Comparison of ENCODE assay signal across 8 cellular contexts in genomic region chr16:4351880-4352279, GRCh38. TPM values are rescaled to one million over a fixed set of nuclear protein-coding genes. Genes with fewer than 3 reads are reported as not detected.
DNase-seq lines count a peak whose midpoint lies in the region; ATAC-seq and TF ChIP-seq lines count a peak whose summit lies in the region.
"Had no signal": no experiment of that assay in that cellular context is flagged by ENCODE, and none has a peak within 500 bp of the region (broad histone marks: within the 10 kb centered on the region; RNA-seq: fewer than 3 reads in every experiment).

No MANE protein-coding gene starts in this region.

- no peak for ATAC-seq in HG02759 (IDR thresholded peaks at IDR 0.05; ENCODE audit: unreplicated experiment)

- no peak overlapping the region for H3K9ac ChIP-seq in Loucy (ENCODE audit: low read depth, low read length, poor library complexity, severe bottlenecking)

- H3K4me3 Mint-ChIP-seq in Caco-2 (ENCODE audit: unreplicated experiment) (peak overlapping the region; percentile 83), neural crest cell (peak overlapping the region; percentile 92)

- intact Hi-C loops in Caco-2 (cut with micrococcal nuclease; ENCODE audit: unreplicated experiment) (no loop called here), adrenal gland (cut with DNase I) (no loop called here)

- no peak for TF ChIP-seq CTCF in Caco-2 (IDR thresholded peaks at IDR 0.05; ENCODE audit: insufficient read depth in 1 of 2, low read depth in 1 of 2, low read length in 1 of 2, severe bottlenecking in 1 of 2, unreplicated experiment in 1 of 2)
- TF ChIP-seq CTCF in Loucy (conservative IDR thresholded peaks at IDR 0.05; ENCODE audit: low read length): no peak
- TF ChIP-seq CTCF in adrenal gland (IDR thresholded peaks at IDR 0.05): no peak
- TF ChIP-seq CTCF in neural crest cell (conservative IDR thresholded peaks at IDR 0.05): no peak

- peak overlapping the region; percentile 54 for H3K4me2 ChIP-seq in Loucy (ENCODE audit: low read depth, low read length, poor library complexity, severe bottlenecking)

- peak overlapping the region; percentile 24 to 93 (median 81) for H3K27ac ChIP-seq in adrenal gland

- H3K4me3 ChIP-seq in Caco-2 (ENCODE audit: low read depth, low read length) (no peak overlapping the region), Loucy (ENCODE audit: low read length, poor library complexity, severe bottlenecking) (no peak overlapping the region), adrenal gland (no peak overlapping the region)

- no peaks in the 10 kb centered on the region; the same call in 1 of the 2 replicates for H3K36me3 ChIP-seq in Caco-2 (ENCODE audit: control insufficient read depth, insufficient read depth, low read length)
- H3K36me3 ChIP-seq in Loucy (ENCODE audit: insufficient read depth, low read length): no peaks in the 10 kb centered on the region
- peaks cover 0 to 1% of the 10 kb centered on the region in 2 donors for H3K36me3 ChIP-seq in adrenal gland (replicated peaks in 1 of 2)

- H3K79me2 ChIP-seq in Loucy (ENCODE audit: insufficient read depth, low read length): peaks cover 25% of the 10 kb centered on the region; the same call in 1 of the 2 replicates

- H3K27me3 ChIP-seq in Caco-2 (replicated peaks; ENCODE audit: control insufficient read depth, insufficient read depth, low read length) (no peaks in the 10 kb centered on the region), Loucy (ENCODE audit: insufficient read depth, low read length, poor library complexity, severe bottlenecking) (no peaks in the 10 kb centered on the region), adrenal gland (no peaks in the 10 kb centered on the region)

- no peaks in the 10 kb centered on the region for H3K4me1 Mint-ChIP-seq in Caco-2 (ENCODE audit: low read depth, unreplicated experiment)
- H3K4me1 Mint-ChIP-seq in neural crest cell: peaks cover 24% of the 10 kb centered on the region

- H3K9me3 Mint-ChIP-seq in Caco-2 (ENCODE audit: unreplicated experiment) (no peaks in the 10 kb centered on the region), neural crest cell (no peaks in the 10 kb centered on the region)

- POLR2A ChIA-PET in Caco-2 (lab: Charles Lee): interaction anchor here (1.2 kb wide), 1 partner anchor 98 kb away, joined by 6 read pairs; no protein-coding TSS in a partner anchor

- H3K36me3 Mint-ChIP-seq in Caco-2 (ENCODE audit: insufficient read depth, unreplicated experiment) (peaks cover 12% of the 10 kb centered on the region), neural crest cell (ENCODE audit: low read depth) (no peaks in the 10 kb centered on the region)

- CTCF ChIA-PET in Caco-2 (lab: Charles Lee): interaction anchor here (0.6 to 1.2 kb wide), 4 partner anchors 23 to 151 kb away, joined by 3 to 15 read pairs (median 4); no protein-coding TSS in a partner anchor

- no peak for TF ChIP-seq POLR2A in adrenal gland (IDR thresholded peaks at IDR 0.05)

- no peak overlapping the region for H2AFZ ChIP-seq in Loucy (ENCODE audit: low read length)

- no peaks in the 10 kb centered on the region for H3F3A ChIP-seq in Loucy (ENCODE audit: low read depth)

- peak overlapping the region; percentile 87 for H3K27ac Mint-ChIP-seq in Caco-2 (ENCODE audit: unreplicated experiment)
- no peak overlapping the region for H3K27ac Mint-ChIP-seq in neural crest cell (ENCODE audit: unreplicated experiment)

- H3K9me3 ChIP-seq in Caco-2 (no peaks in the 10 kb centered on the region), Loucy (ENCODE audit: insufficient read depth, low read depth, low read length) (no peaks in the 10 kb centered on the region), adrenal gland (replicated peaks in 1 of 3) (no peaks in the 10 kb centered on the region)
- H3K9me3 ChIP-seq: mucosa of descending colon had no signal

- no peaks in the 10 kb centered on the region for H3K4me1 ChIP-seq in Caco-2
- no peaks in the 10 kb centered on the region for H3K4me1 ChIP-seq in Loucy (ENCODE audit: insufficient read depth, low read length, poor library complexity, severe bottlenecking)
- H3K4me1 ChIP-seq in adrenal gland (replicated peaks in 1 of 2): peaks cover 12 to 39% of the 10 kb centered on the region in 2 donors

- BruUV-seq in Caco-2 (replicated peaks; lab: Mats Ljungman, UMichigan): no TSS peak

- no peaks in the 10 kb centered on the region for H3K9me2 ChIP-seq in Loucy (replicated peaks; ENCODE audit: low read depth, low read length)

- H3K27me3 Mint-ChIP-seq in Caco-2 (ENCODE audit: insufficient read depth, unreplicated experiment): no peaks in the 10 kb centered on the region
- H3K27me3 Mint-ChIP-seq in neural crest cell (ENCODE audit: low read depth): no peaks in the 10 kb centered on the region

- H4K20me1 ChIP-seq in Loucy (ENCODE audit: insufficient read depth, low read length, poor library complexity, severe bottlenecking): no peaks in the 10 kb centered on the region

- DNase-seq in Caco-2 (no peak), adrenal gland (peak in 6 of 7 donors; percentile 58 to 77 (median 68)), neural crest cell (ENCODE audit: low read depth, low spot score) (no peak), iPS-NIHi7 (ENCODE audit: extremely low spot score) (no peak), GOT3 (lab: John Stamatoyannopoulos, UW) (no peak)

- WGBS in adrenal gland, 4 donors: 40 to 60% (median 51%) methylated on average over 7 of the region's 7 CpGs

RNA-seq across cellular contexts. Expression of gene PAM16, which starts 0.8 kb away (rescaled TPM):
- total RNA-seq in Caco-2 (2022) (74.1 and 76.5 TPM in 2 replicates), adrenal gland (10 to 100 TPM; 35.5 to 68.8 (median 54.0) TPM), neural crest cell (36.2 and 43.3 TPM in 2 replicates)
- 100 to 1,000 TPM in 2 of 3 donors, 10 to 100 TPM in 1; 25.0 to 310 (median 285) TPM for polyA plus RNA-seq in adrenal gland

RNA-seq across cellular contexts. Expression of gene VASN, which starts 19.8 kb away (rescaled TPM):
- total RNA-seq in Caco-2 (2022) (2.7 and 2.8 TPM in 2 replicates), adrenal gland (10 to 100 TPM; 16.1 to 44.7 (median 27.4) TPM), neural crest cell (0.91 and 1.2 TPM in 2 replicates)
- polyA plus RNA-seq in adrenal gland: 10 to 100 TPM in 2 of 3 donors, under 1 TPM in 1; 0.77 to 23.9 (median 15.5) TPM

RNA-seq across cellular contexts. Expression of gene GLIS2, which starts 36.0 kb away (rescaled TPM):
- total RNA-seq in Caco-2 (2022): 12.3 and 13.1 TPM in 2 replicates
- 10 to 100 TPM; 11.9 to 36.2 (median 18.6) TPM for total RNA-seq in adrenal gland
- 10 to 100 TPM in 2 of 3 donors, 1 to 10 TPM in 1; 2.0 to 16.7 (median 13.4) TPM for polyA plus RNA-seq in adrenal gland
- total RNA-seq in neural crest cell: 17.2 and 17.4 TPM in 2 replicates

Comparison
In these comparisons a context has a peak if more than half of its experiments do, and no peak if none do; other contexts are left out.
1. DNase-seq: peak in adrenal gland (6 of 7); none in Caco-2 (0 of 2), neural crest cell (single experiment), iPS-NIHi7 (single experiment) and GOT3 (single experiment).